In the genomic region with DNA sequence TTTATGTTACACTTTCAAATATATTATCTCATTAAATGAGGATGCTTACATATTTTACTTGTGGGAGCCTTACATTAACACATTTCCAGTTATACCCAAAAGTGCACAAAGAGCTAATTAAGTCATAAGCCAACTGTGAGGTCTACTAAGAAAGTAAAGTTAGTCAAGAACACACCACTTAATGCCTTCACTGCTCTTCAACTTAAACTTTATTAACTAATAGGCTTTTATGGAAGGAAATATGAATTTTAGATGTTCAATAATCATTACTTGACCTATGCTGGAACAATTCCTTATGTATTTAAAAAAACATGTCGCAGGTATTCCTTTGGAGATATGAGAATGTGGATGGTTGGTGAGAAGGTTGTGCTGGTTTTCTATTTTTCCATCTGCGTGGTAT, we compare ENCODE assay signal across 1 cellular context.
TF ChIP-seq lines count a peak whose summit lies in the region.

No MANE protein-coding gene starts in this region.

TF ChIP-seq in A549, 52 proteins besides CTCF, POLR2A, EP300 and RAD21 (continued from another document):
- TF ChIP-seq MAZ (IDR thresholded peaks at IDR 0.05; ENCODE audit: borderline replicate concordance, low read depth, low read length) (no peak), JUNB (IDR thresholded peaks at IDR 0.05) (no peak), NR3C1 (IDR thresholded peaks at IDR 0.05) (no peak), MAFK (IDR thresholded peaks at IDR 0.05; ENCODE audit: partially characterized antibody) (no peak)
- TF ChIP-seq, protein P1, sequence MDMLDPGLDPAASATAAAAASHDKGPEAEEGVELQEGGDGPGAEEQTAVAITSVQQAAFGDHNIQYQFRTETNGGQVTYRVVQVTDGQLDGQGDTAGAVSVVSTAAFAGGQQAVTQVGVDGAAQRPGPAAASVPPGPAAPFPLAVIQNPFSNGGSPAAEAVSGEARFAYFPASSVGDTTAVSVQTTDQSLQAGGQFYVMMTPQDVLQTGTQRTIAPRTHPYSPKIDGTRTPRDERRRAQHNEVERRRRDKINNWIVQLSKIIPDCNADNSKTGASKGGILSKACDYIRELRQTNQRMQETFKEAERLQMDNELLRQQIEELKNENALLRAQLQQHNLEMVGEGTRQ (IDR thresholded peaks at IDR 0.05), result no peak
- TF ChIP-seq, protein P2, sequence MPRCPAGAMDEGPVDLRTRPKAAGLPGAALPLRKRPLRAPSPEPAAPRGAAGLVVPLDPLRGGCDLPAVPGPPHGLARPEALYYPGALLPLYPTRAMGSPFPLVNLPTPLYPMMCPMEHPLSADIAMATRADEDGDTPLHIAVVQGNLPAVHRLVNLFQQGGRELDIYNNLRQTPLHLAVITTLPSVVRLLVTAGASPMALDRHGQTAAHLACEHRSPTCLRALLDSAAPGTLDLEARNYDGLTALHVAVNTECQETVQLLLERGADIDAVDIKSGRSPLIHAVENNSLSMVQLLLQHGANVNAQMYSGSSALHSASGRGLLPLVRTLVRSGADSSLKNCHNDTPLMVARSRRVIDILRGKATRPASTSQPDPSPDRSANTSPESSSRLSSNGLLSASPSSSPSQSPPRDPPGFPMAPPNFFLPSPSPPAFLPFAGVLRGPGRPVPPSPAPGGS (IDR thresholded peaks at IDR 0.05), result no peak
